8 cellular contexts compared by ENCODE assay signal in the genomic region with DNA sequence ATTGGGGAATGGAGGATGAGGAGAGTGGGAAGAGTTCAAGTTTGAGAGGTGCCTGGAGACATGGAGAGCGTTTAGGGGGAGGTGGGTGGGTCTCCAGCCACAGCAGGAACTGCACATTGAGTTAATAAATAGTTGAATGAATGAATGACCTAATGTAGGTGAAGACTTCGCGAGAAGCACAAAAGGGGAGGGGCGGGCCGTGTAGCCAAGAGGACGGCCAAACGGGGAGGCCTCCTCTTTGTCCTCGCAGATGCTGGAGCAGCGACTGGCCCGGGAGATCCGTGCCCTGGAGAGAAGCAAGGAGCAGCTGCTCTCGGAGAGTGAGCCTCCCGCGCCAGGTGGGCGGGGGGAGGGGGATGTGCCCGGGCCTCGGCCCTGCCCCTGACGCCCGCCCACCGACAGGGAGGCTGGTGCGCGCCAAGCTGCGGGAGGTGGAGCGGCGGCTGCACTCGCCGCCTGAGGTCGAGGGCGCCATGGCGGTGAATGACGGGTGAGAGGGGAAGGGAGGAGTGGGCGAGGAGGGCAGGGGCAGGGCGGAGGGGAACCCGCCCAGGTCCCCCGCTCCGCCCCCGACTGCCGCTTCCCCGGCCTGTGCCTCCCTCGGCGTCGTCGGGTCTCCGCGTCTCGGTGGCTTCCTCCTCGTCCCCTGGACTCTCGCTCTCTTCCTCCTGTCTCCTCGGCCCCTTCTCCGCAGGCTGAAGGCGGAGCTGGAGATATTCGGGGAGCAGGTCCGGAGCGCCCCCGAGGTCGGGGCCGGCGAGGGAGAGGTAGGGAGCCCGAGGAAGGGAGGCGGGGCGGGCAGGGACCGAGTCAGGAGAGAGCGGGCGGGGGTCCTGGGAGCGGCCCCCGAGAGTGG. TPM values are rescaled to one million over a fixed set of nuclear protein-coding genes. Genes with fewer than 3 reads are reported as not detected.
DNase-seq lines count a peak whose midpoint lies in the region; ATAC-seq and TF ChIP-seq lines count a peak whose summit lies in the region.

No MANE protein-coding gene starts in this region.

- H3K36me3 ChIP-seq in kidney epithelial cell (ENCODE audit: control insufficient read depth, insufficient read depth, low read length) = no peaks in the 10 kb centered on the region

- no peaks in the 10 kb centered on the region for H3K36me3 Mint-ChIP-seq in T-helper 2 cell treated with Interferon-gamma antibody and Interleukin-4, amounts not matched to agents 5 μg/mL and 100 μg/mL, for 36 hours (ENCODE audit: low read depth)

- DNase-seq in NCI-H1105 treated with DMSO at 0.1 percent for 48 hours (lab: John Stamatoyannopoulos, UW) (peak; percentile 82), astrocyte of the spinal cord (ENCODE audit: low read depth, low spot score) (peak; percentile 34), kidney epithelial cell (ENCODE audit: low read depth) (no peak), DMS114 treated with DMSO at 0.1 percent for 48 hours (lab: John Stamatoyannopoulos, UW; ENCODE audit: unreplicated experiment) (no peak)
- DNase-seq in T-helper 2 cell treated with Interferon-gamma antibody and Interleukin-4, amounts not matched to agents 5 μg/mL and 100 μg/mL, for 36 hours (ENCODE audit: low spot score) = peak; percentile 75
- DNase-seq in stimulated activated CD4-positive, alpha-beta T cell treated with anti-CD3 and anti-CD28 coated beads, Interleukin-4, amount 100 ng/mL, for 24 hours = peak; percentile 61

- peak overlapping the region; percentile 72 for H3K4me3 Mint-ChIP-seq in T-helper 2 cell treated with Interferon-gamma antibody and Interleukin-4, amounts not matched to agents 5 μg/mL and 100 μg/mL, for 36 hours

- peaks cover 10% of the 10 kb centered on the region for H3K4me1 Mint-ChIP-seq in T-helper 2 cell treated with Interferon-gamma antibody and Interleukin-4, amounts not matched to agents 5 μg/mL and 100 μg/mL, for 36 hours (ENCODE audit: low read depth)

- in situ Hi-C loops in astrocyte of the spinal cord (cut with HindIII; ENCODE audit: low sequenced_read_pairs) = no loop called here

- H3K27ac Mint-ChIP-seq in T-helper 2 cell treated with Interferon-gamma antibody and Interleukin-4, amounts not matched to agents 5 μg/mL and 100 μg/mL, for 36 hours = peak overlapping the region; percentile 82

- H3K4me3 ChIP-seq in GM12875 (ENCODE audit: low read depth, low read length) (peak overlapping the region; percentile 43), astrocyte of the spinal cord (ENCODE audit: low read depth, low read length) (peak overlapping the region; percentile 57), kidney epithelial cell (ENCODE audit: low read depth, low read length) (peak overlapping the region; percentile 70)

- H3K27me3 ChIP-seq in kidney epithelial cell (ENCODE audit: control insufficient read depth, insufficient read depth, low read length) = no peaks in the 10 kb centered on the region

- H3K27me3 Mint-ChIP-seq in T-helper 2 cell treated with Interferon-gamma antibody and Interleukin-4, amounts not matched to agents 5 μg/mL and 100 μg/mL, for 36 hours (ENCODE audit: low read depth) = no peaks in the 10 kb centered on the region

- H3K9me3 Mint-ChIP-seq in T-helper 2 cell treated with Interferon-gamma antibody and Interleukin-4, amounts not matched to agents 5 μg/mL and 100 μg/mL, for 36 hours = no peaks in the 10 kb centered on the region

- peak; percentile 57 for ATAC-seq in HG02571 (IDR thresholded peaks at IDR 0.05; ENCODE audit: unreplicated experiment)

- no peak for TF ChIP-seq CTCF in GM12875 (IDR thresholded peaks at IDR 0.05; ENCODE audit: borderline replicate concordance, insufficient read depth, low read depth, low read length)
- TF ChIP-seq CTCF in astrocyte of the spinal cord (IDR thresholded peaks at IDR 0.05; ENCODE audit: low read depth, low read length) = no peak
- no peak for TF ChIP-seq CTCF in kidney epithelial cell (IDR thresholded peaks at IDR 0.05; ENCODE audit: insufficient read depth, low read length, poor library complexity, severe bottlenecking)

RNA-seq across cellular contexts. Expression of a gene that starts 12.9 kb away (rescaled TPM):
- 3.4 and 7.5 TPM in 2 replicates for total RNA-seq in kidney epithelial cell

RNA-seq across cellular contexts. Expression of a gene that starts 21.1 kb away (rescaled TPM):
- total RNA-seq in kidney epithelial cell = 30.0 and 57.1 TPM in 2 replicates

Comparison
In these comparisons a context has a peak if more than half of its experiments do, and no peak if none do; other contexts are left out.
1. DNase-seq: peak in NCI-H1105 treated with DMSO at 0.1 percent for 48 hours (single experiment), T-helper 2 cell treated with Interferon-gamma antibody and Interleukin-4, amounts not matched to agents 5 μg/mL and 100 μg/mL, for 36 hours (single experiment), astrocyte of the spinal cord (single experiment) and stimulated activated CD4-positive, alpha-beta T cell treated with anti-CD3 and anti-CD28 coated beads, Interleukin-4, amount 100 ng/mL, for 24 hours (single experiment); none in kidney epithelial cell (single experiment) and DMS114 treated with DMSO at 0.1 percent for 48 hours (single experiment).
2. Peak in every context shown above with its lines, with median percentiles within 50 percentile points of each other: H3K4me3 ChIP-seq.